ENCODE assay signal across 8 cellular contexts in genomic region chr16:27639588-27640276, GRCh38.
DNase-seq lines count a peak whose midpoint lies in the region; ATAC-seq and TF ChIP-seq lines count a peak whose summit lies in the region.

No MANE protein-coding gene starts in this region.

- ATAC-seq in lung (ENCODE audit: insufficient read depth, low FRiP score): no peak

- H3K9me3 ChIP-seq in AG04450 (ENCODE audit: control insufficient read depth, insufficient read depth, low read length): peaks cover 4% of the 10 kb centered on the region; the same call in 1 of the 2 replicates
- peaks cover 0 to 3% of the 10 kb centered on the region in 2 donors for H3K9me3 ChIP-seq in lung (ENCODE audit: control insufficient read depth in 2 of 2, insufficient read depth in 1 of 2, low read length in 1 of 2)

- TF ChIP-seq CTCF in AG04450 (IDR thresholded peaks at IDR 0.05; ENCODE audit: low read depth, low read length) (peak; percentile 89), GM12864 (IDR thresholded peaks at IDR 0.05; ENCODE audit: low read depth, low read length, missing control alignments) (peak; percentile 82), lung (IDR thresholded peaks at IDR 0.05; ENCODE audit: control extremely low read depth, extremely low read depth) (peak; percentile 18)

- POLR2A ChIA-PET in AG04450 (lab: Yijun Ruan, JAX): interaction anchor here (0.6 kb wide), 1 partner anchor 95 kb away, joined by 4 read pairs; no protein-coding TSS in a partner anchor

- no peaks in the 10 kb centered on the region for H3K4me1 ChIP-seq in lung (ENCODE audit: control insufficient read depth in 2 of 2, insufficient read depth in 2 of 2, low read length in 2 of 2)

- CTCF ChIA-PET in AG04450 (lab: Charles Lee): interaction anchor here (0.5 to 3.1 kb wide), 47 partner anchors 8 to 498 kb away, joined by 3 to 49 read pairs (median 4); partner anchors contain the start of gene KATNIP

- H3K27ac ChIP-seq in AG04450 (ENCODE audit: low read depth, low read length): no peak overlapping the region
- H3K27ac ChIP-seq in lung (ENCODE audit: low read depth in 1 of 2, low read length in 1 of 2): no peak overlapping the region

- DNase-seq in AG04450 (ENCODE audit: low read depth, low spot score) (peak; percentile 18), GM12864 (ENCODE audit: low read depth) (peak; percentile 22), HT-29 (ENCODE audit: low spot score) (peak; percentile 45), RPMI7951 (ENCODE audit: low read depth) (peak; percentile 36), ecto neural progenitor cell (ENCODE audit: low spot score) (peak; percentile 56), lung (ENCODE audit: low spot score) (no peak), NCI-H187 (lab: John Stamatoyannopoulos, UW) (no peak)
- DNase-seq in activated CD8-positive, alpha-beta memory T cell treated with anti-CD3 and anti-CD28 coated beads, Interleukin-2, amount 50 U/mL, for 48 hours: no peak

- H3K27me3 ChIP-seq in AG04450 (ENCODE audit: control insufficient read depth, insufficient read depth, low read length): no peaks in the 10 kb centered on the region
- H3K27me3 ChIP-seq in lung (ENCODE audit: control insufficient read depth, insufficient read depth): no peaks in the 10 kb centered on the region

- H3K4me3 ChIP-seq in AG04450 (ENCODE audit: low read depth, low read length) (no peak overlapping the region), GM12864 (ENCODE audit: low read depth, low read length) (no peak overlapping the region), lung (no peak overlapping the region)

- WGBS in lung, 2 donors: 52 to 71% methylated on average over 6 of the region's 6 CpGs

- peaks cover 0 to 15% of the 10 kb centered on the region in 2 donors for H3K36me3 ChIP-seq in lung (ENCODE audit: control insufficient read depth in 2 of 2, insufficient read depth in 2 of 2, low read length in 2 of 2)

Comparison
In these comparisons a context has a peak if more than half of its experiments do, and no peak if none do; other contexts are left out.
1. DNase-seq: peak in AG04450 (single experiment), GM12864 (single experiment), HT-29 (single experiment), RPMI7951 (single experiment) and ecto neural progenitor cell (single experiment); none in lung (single experiment), NCI-H187 (0 of 2) and activated CD8-positive, alpha-beta memory T cell treated with anti-CD3 and anti-CD28 coated beads, Interleukin-2, amount 50 U/mL, for 48 hours (single experiment).
2. CTCF ChIP-seq: peak in every context shown above with its lines; median percentile 89 in AG04450; 82 in GM12864; 18 in lung.